ENCODE assay signal across 9 cellular contexts in the genomic region with DNA sequence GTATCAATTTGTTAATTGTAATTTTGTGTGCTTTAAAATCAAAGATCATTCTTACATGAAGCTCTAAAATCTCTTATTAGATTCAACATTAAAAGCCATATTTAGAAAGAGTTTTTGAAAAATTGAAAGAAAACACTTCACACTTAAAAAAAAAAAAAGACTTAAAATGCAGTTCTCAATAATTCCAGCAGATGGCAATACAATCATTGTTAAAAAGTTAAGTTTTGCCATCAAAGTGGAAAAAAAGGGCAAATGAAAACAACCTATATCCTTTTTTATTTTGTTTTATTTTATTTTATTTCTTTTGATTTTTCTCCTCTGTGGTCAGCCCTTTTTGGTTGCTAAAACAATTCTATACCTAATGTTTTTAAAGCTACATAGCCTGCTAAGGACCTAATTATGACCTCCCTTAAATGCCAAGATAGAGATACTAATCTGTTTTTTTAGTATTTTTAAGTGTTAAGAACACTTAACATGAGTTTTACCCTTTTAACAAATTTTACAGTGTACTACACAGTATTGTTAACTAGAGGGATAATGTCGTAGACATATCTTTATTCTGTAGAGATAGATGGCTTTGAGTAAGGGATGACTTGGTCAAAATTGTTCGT.
DNase-seq lines count a peak whose midpoint lies in the region; ATAC-seq and TF ChIP-seq lines count a peak whose summit lies in the region.
"Had no signal": no experiment of that assay in that cellular context is flagged by ENCODE, and none has a peak within 500 bp of the region (broad histone marks: within the 10 kb centered on the region; RNA-seq: fewer than 3 reads in every experiment).

No MANE protein-coding gene starts in this region.

- no peaks in the 10 kb centered on the region for H4K20me1 ChIP-seq in DND-41 (ENCODE audit: insufficient read depth, low read length)
- H4K20me1 ChIP-seq in neural cell (ENCODE audit: insufficient read depth), result no peaks in the 10 kb centered on the region

- TF ChIP-seq CTCF in DND-41 (IDR thresholded peaks at IDR 0.05; ENCODE audit: borderline replicate concordance, extremely low read depth, low read length, poor library complexity, severe bottlenecking) (peak; percentile 71), choroid plexus epithelial cell (conservative IDR thresholded peaks at IDR 0.05; ENCODE audit: low read depth, low read length) (peak; percentile 50), neural cell (IDR thresholded peaks at IDR 0.05; ENCODE audit: poor library complexity, severe bottlenecking) (peak; percentile 72)

- no peaks in the 10 kb centered on the region for H3K9me3 ChIP-seq in DND-41 (ENCODE audit: insufficient read depth, low read length, severe bottlenecking)
- H3K9me3 ChIP-seq in neural cell (ENCODE audit: low read length), result no peaks in the 10 kb centered on the region

- H3K27ac ChIP-seq in DND-41 (ENCODE audit: low read length) (no peak overlapping the region), neural cell (ENCODE audit: low read length) (no peak overlapping the region)

- H2AFZ ChIP-seq in DND-41 (ENCODE audit: low read depth, low read length), result no peak overlapping the region
- H2AFZ ChIP-seq in neural cell (ENCODE audit: low read depth, low read length), result no peak overlapping the region

- TF ChIP-seq RAD21 in neural cell (conservative IDR thresholded peaks at IDR 0.05), result peak; percentile 83

- no peaks in the 10 kb centered on the region for H3K4me1 ChIP-seq in DND-41 (ENCODE audit: insufficient read depth, low read length)

- ATAC-seq in DND-41 (ENCODE audit: insufficient read depth, low read depth) (no peak), GM18868 (IDR thresholded peaks at IDR 0.05; ENCODE audit: unreplicated experiment) (no peak), GM18909 (IDR thresholded peaks at IDR 0.05; ENCODE audit: poor library complexity, unreplicated experiment) (no peak), GM21390 (IDR thresholded peaks at IDR 0.05; ENCODE audit: unreplicated experiment) (no peak), HG03378 (IDR thresholded peaks at IDR 0.05; ENCODE audit: unreplicated experiment) (no peak)

- H3K36me3 ChIP-seq in DND-41 (ENCODE audit: insufficient read depth, low read length), result no peaks in the 10 kb centered on the region
- H3K36me3 ChIP-seq in neural cell (ENCODE audit: insufficient read depth, low read length), result no peaks in the 10 kb centered on the region

- no peaks in the 10 kb centered on the region for H3K79me2 ChIP-seq in DND-41 (ENCODE audit: insufficient read depth, low read length)
- H3K79me2 ChIP-seq in neural cell (replicated peaks; ENCODE audit: insufficient read depth, low read length), result no peaks in the 10 kb centered on the region

- no peaks in the 10 kb centered on the region for H3K9me2 ChIP-seq in neural cell (ENCODE audit: insufficient read depth, low read length)

- no peaks in the 10 kb centered on the region for H3F3A ChIP-seq in neural cell (ENCODE audit: insufficient read depth, low read length, poor library complexity, severe bottlenecking)

- TF ChIP-seq EP300 in neural cell (conservative IDR thresholded peaks at IDR 0.05; ENCODE audit: poor library complexity, severe bottlenecking), result no peak

- no peak for DNase-seq in DND-41
- DNase-seq in LHCN-M2 (ENCODE audit: low read depth), result peak; percentile 19
- peak; percentile 68 for DNase-seq in choroid plexus epithelial cell (ENCODE audit: low read depth)
- DNase-seq: stimulated activated CD4-positive, alpha-beta T cell treated with anti-CD3 and anti-CD28 coated beads, Interleukin-2, amount 100 ng/mL, for 24 hours had no signal

- H3K4me2 ChIP-seq in DND-41 (ENCODE audit: insufficient read depth, low read length) (no peak overlapping the region), neural cell (ENCODE audit: low read length) (no peak overlapping the region)

- H3K27me3 ChIP-seq in DND-41 (ENCODE audit: insufficient read depth, low read length, poor library complexity) (peaks cover 11% of the 10 kb centered on the region), neural cell (ENCODE audit: insufficient read depth, low read depth, low read length) (no peaks in the 10 kb centered on the region)

- no peak overlapping the region for H3K4me3 ChIP-seq in DND-41 (ENCODE audit: low read depth in 1 of 2, low read length in 2 of 2)
- H3K4me3 ChIP-seq in choroid plexus epithelial cell (ENCODE audit: low read depth, low read length), result no peak overlapping the region
- no peak overlapping the region for H3K4me3 ChIP-seq in neural cell (ENCODE audit: low read length)

- H3K9ac ChIP-seq in DND-41 (ENCODE audit: low read depth, low read length), result no peak overlapping the region
- no peak overlapping the region for H3K9ac ChIP-seq in neural cell (ENCODE audit: low read length)

TF ChIP-seq in neural cell, 6 proteins besides CTCF, POLR2A, EP300 and RAD21:
- TF ChIP-seq EZH2 (IDR thresholded peaks at IDR 0.05; ENCODE audit: borderline replicate concordance, insufficient read depth, low read length, poor library complexity, severe bottlenecking) (no peak), POLR2AphosphoS5 (IDR thresholded peaks at IDR 0.05) (no peak), SMC3 (conservative IDR thresholded peaks at IDR 0.05; ENCODE audit: poor library complexity) (peak; percentile 87), REST (IDR thresholded peaks at IDR 0.05; ENCODE audit: borderline replicate concordance) (no peak), TAF1 (IDR thresholded peaks at IDR 0.05; ENCODE audit: low read depth) (no peak), MXI1 (conservative IDR thresholded peaks at IDR 0.05; ENCODE audit: poor library complexity, severe bottlenecking) (no peak)
